In the genomic region with DNA sequence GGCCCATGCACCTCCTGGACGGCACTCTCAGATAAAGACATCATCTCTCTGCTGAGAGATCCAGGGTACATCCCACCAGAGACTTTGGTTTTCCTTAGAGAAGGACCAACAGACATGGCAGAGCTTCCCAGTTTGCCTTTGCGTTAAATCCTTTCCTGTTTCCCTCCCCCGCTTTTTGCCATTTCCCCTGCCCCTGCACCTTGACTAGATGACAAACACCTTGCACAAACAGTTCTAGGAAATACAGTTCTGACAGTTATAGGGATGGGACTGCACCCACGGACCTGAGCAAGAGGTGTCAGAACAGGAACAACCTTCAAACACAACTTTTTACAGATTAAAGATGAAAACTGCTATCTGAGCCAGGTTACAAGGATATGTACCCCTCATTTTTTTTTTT, we compare ENCODE assay signal across 23 cellular contexts.
DNase-seq lines count a peak whose midpoint lies in the region; ATAC-seq, FAIRE-seq and TF ChIP-seq lines count a peak whose summit lies in the region.
"Had no signal": no experiment of that assay in that cellular context is flagged by ENCODE, and none has a peak within 500 bp of the region (broad histone marks: within the 10 kb centered on the region; RNA-seq: fewer than 3 reads in every experiment).

No MANE protein-coding gene starts in this region.

- H3K79me1 ChIP-seq in neuronal stem cell (ENCODE audit: low read depth, low read length) = no peaks in the 10 kb centered on the region

- POLR2A ChIA-PET in A549 (lab: Yijun Ruan, JAX) = no interaction called here

- no peak overlapping the region for H2BK120ac ChIP-seq in neuronal stem cell (ENCODE audit: low read depth, low read length)

- H3K9ac ChIP-seq in neuronal stem cell (ENCODE audit: low read depth, low read length, poor library complexity) = no peak overlapping the region
- H3K9ac ChIP-seq: BLaER1 treated with 17β-estradiol and CSF1 and Interleukin-3, amounts not matched to agents 10 nM and 100 nM had no signal

- no peak overlapping the region for H2BK15ac ChIP-seq in neuronal stem cell (ENCODE audit: low read length)

- H3K36me3 ChIP-seq in neuronal stem cell (replicated peaks in 1 of 2; ENCODE audit: control insufficient read depth in 2 of 2, insufficient read depth in 2 of 2, low read length in 2 of 2) = no peaks in the 10 kb centered on the region
- H3K36me3 ChIP-seq: BLaER1 treated with 17β-estradiol and CSF1 and Interleukin-3, amounts not matched to agents 10 nM and 100 nM had no signal

- no peak for ATAC-seq in A549
- ATAC-seq in activated T-helper 17 cell treated with anti-CD3 and anti-CD28 coated beads, Interleukin-2, amount 50 U/mL, for 72 hours (replicated peaks) = peak; percentile 48
- ATAC-seq in HG02840 (IDR thresholded peaks at IDR 0.05; ENCODE audit: low FRiP score, unreplicated experiment) = no peak
- ATAC-seq: CD8-positive, alpha-beta T cell had no signal

- no peak for FAIRE-seq in A549 (lab: Jason Lieb, UNC)
- FAIRE-seq: A204.1, D721Med, G401.6, GM12891, GM19239 had no signal

- no peaks in the 10 kb centered on the region for H3K27me3 ChIP-seq in neuronal stem cell (ENCODE audit: control insufficient read depth in 3 of 3, insufficient read depth in 3 of 3, low read depth in 1 of 3, low read length in 3 of 3)
- H3K27me3 ChIP-seq: BLaER1 treated with 17β-estradiol and CSF1 and Interleukin-3, amounts not matched to agents 10 nM and 100 nM had no signal

- H3K18ac ChIP-seq in neuronal stem cell (ENCODE audit: low read length) = no peak overlapping the region

- H4K8ac ChIP-seq in neuronal stem cell (ENCODE audit: low read depth, low read length) = no peak overlapping the region

- peaks cover 5% of the 10 kb centered on the region for H3K4me1 Mint-ChIP-seq in activated naive CD4-positive, alpha-beta T cell treated with anti-CD3 and anti-CD28 coated beads for 36 hours (ENCODE audit: low read depth)
- H3K4me1 Mint-ChIP-seq in activated T-helper 17 cell treated with anti-CD3 and anti-CD28 coated beads, Interleukin-2, amount 50 U/mL, for 72 hours = no peaks in the 10 kb centered on the region
- H3K4me1 Mint-ChIP-seq: B cell had no signal

- no peak for TF ChIP-seq RAD21 in A549 (conservative IDR thresholded peaks at IDR 0.05 in 1 of 2, IDR thresholded peaks at IDR 0.05 in 1 of 2)

- intact Hi-C loops in activated naive CD4-positive, alpha-beta T cell treated with anti-CD3 and anti-CD28 coated beads for 36 hours (cut with micrococcal nuclease) = no loop called here

- H3K4me3 ChIP-seq in A549 = no peak overlapping the region
- H3K4me3 ChIP-seq in neuronal stem cell (ENCODE audit: low read length in 2 of 2) = no peak overlapping the region
- H3K4me3 ChIP-seq: BLaER1 treated with 17β-estradiol and CSF1 and Interleukin-3, amounts not matched to agents 10 nM and 100 nM had no signal

- WGBS in A549 (ENCODE audit: missing lambda C conversion rate) = 53% methylated on average over 4 of the region's 4 CpGs
- WGBS in neuronal stem cell (ENCODE audit: extremely low coverage in 2 of 2, insufficient read length in 2 of 2, insufficient replicate concordance in 1 of 2), 2 donors = no CpG with 5 or more reads among the region's 4 CpGs

- H3K27ac ChIP-seq in A549 (peak overlapping the region; percentile 18 to 45; a peak in 2 of 6 replicates), neuronal stem cell (replicated peaks; ENCODE audit: low read length) (no peak overlapping the region)
- H3K27ac ChIP-seq: BLaER1 treated with 17β-estradiol and CSF1 and Interleukin-3, amounts not matched to agents 10 nM and 100 nM; C4-2B had no signal

- H2BK5ac ChIP-seq in neuronal stem cell (ENCODE audit: low read length) = peak overlapping the region; percentile 2

- no peak for TF ChIP-seq CTCF in A549 (IDR thresholded peaks at IDR 0.05)

- no peaks in the 10 kb centered on the region for H3K9me3 ChIP-seq in A549
- H3K9me3 ChIP-seq in neuronal stem cell (replicated peaks in 1 of 2; ENCODE audit: control insufficient read depth in 2 of 2, insufficient read depth in 1 of 2, low read depth in 1 of 2, low read length in 2 of 2) = no peaks in the 10 kb centered on the region
- H3K9me3 ChIP-seq: BLaER1 treated with 17β-estradiol and CSF1 and Interleukin-3, amounts not matched to agents 10 nM and 100 nM; Caco-2 had no signal

- no peaks in the 10 kb centered on the region for H3K36me3 Mint-ChIP-seq in activated naive CD4-positive, alpha-beta T cell treated with anti-CD3 and anti-CD28 coated beads for 36 hours (ENCODE audit: low read depth)
- no peaks in the 10 kb centered on the region for H3K36me3 Mint-ChIP-seq in activated T-helper 17 cell treated with anti-CD3 and anti-CD28 coated beads, Interleukin-2, amount 50 U/mL, for 72 hours (ENCODE audit: low read depth)
- H3K36me3 Mint-ChIP-seq: CD8-positive, alpha-beta T cell had no signal

- H3K4ac ChIP-seq in neuronal stem cell (ENCODE audit: low read length) = no peak overlapping the region

- no peak overlapping the region for H3K4me2 ChIP-seq in A549
- no peak overlapping the region for H3K4me2 ChIP-seq in neuronal stem cell (ENCODE audit: insufficient read depth, low read length, poor library complexity, severe bottlenecking)
- H3K4me2 ChIP-seq: BLaER1 treated with 17β-estradiol and CSF1 and Interleukin-3, amounts not matched to agents 10 nM and 100 nM had no signal

- H3K27me3 Mint-ChIP-seq in activated naive CD4-positive, alpha-beta T cell treated with anti-CD3 and anti-CD28 coated beads for 36 hours (ENCODE audit: low read depth) = no peaks in the 10 kb centered on the region
- H3K27me3 Mint-ChIP-seq in activated T-helper 17 cell treated with anti-CD3 and anti-CD28 coated beads, Interleukin-2, amount 50 U/mL, for 72 hours = peaks cover 3% of the 10 kb centered on the region

- no peaks in the 10 kb centered on the region for H3K9me3 Mint-ChIP-seq in activated naive CD4-positive, alpha-beta T cell treated with anti-CD3 and anti-CD28 coated beads for 36 hours
- H3K9me3 Mint-ChIP-seq in activated T-helper 17 cell treated with anti-CD3 and anti-CD28 coated beads, Interleukin-2, amount 50 U/mL, for 72 hours = peaks cover 5% of the 10 kb centered on the region
- H3K9me3 Mint-ChIP-seq: CD8-positive, alpha-beta T cell had no signal

- DNase-seq in activated naive CD4-positive, alpha-beta T cell treated with anti-CD3 and anti-CD28 coated beads for 36 hours = peak; percentile 17
- DNase-seq in activated naive CD4-positive, alpha-beta T cell treated with anti-CD3 and anti-CD28 coated beads, Interleukin-2, amount 50 U/mL, for 16 hours = no peak
- DNase-seq in A549 (ENCODE audit: low read depth in 1 of 2, low spot score in 1 of 2) = no peak
- no peak for DNase-seq in neuronal stem cell (ENCODE audit: low spot score)
- DNase-seq in SHP77 (lab: John Stamatoyannopoulos, UW) = no peak
- DNase-seq: 8988T; AML-193; Caco-2; Calu3; CD4-positive, alpha-beta T cell; CD8-positive, alpha-beta T cell; DMS79 treated with DMSO at 0.1 percent for 48 hours; GF-D8 had no signal

- H3K4me1 ChIP-seq in A549 (peaks cover 22% of the 10 kb centered on the region), neuronal stem cell (ENCODE audit: control insufficient read depth in 2 of 2, insufficient read depth in 1 of 2, low read depth in 1 of 2, low read length in 2 of 2) (no peaks in the 10 kb centered on the region)
- H3K4me1 ChIP-seq: BLaER1 treated with 17β-estradiol and CSF1 and Interleukin-3, amounts not matched to agents 10 nM and 100 nM had no signal

- H2AK5ac ChIP-seq in neuronal stem cell (ENCODE audit: low read depth, low read length) = no peak overlapping the region

- CTCF ChIA-PET in activated naive CD4-positive, alpha-beta T cell treated with anti-CD3 and anti-CD28 coated beads for 36 hours (lab: Charles Lee) = no interaction called here
- CTCF ChIA-PET in A549 (lab: Yijun Ruan, JAX) = interaction anchor here (0.6 kb wide), 1 partner anchor 452 kb away, joined by 3 read pairs; no protein-coding TSS in a partner anchor

- no peak overlapping the region for H2AFZ ChIP-seq in neuronal stem cell (ENCODE audit: low read length)

- no peak overlapping the region for H3K23ac ChIP-seq in neuronal stem cell (ENCODE audit: low read depth, low read length, poor library complexity)

- no peak for TF ChIP-seq EP300 in A549 (IDR thresholded peaks at IDR 0.05)

- no peak overlapping the region for H4K91ac ChIP-seq in neuronal stem cell (ENCODE audit: low read depth, low read length, poor library complexity)

- H3K4me3 Mint-ChIP-seq in activated naive CD4-positive, alpha-beta T cell treated with anti-CD3 and anti-CD28 coated beads for 36 hours = no peak overlapping the region
- no peak overlapping the region for H3K4me3 Mint-ChIP-seq in activated T-helper 17 cell treated with anti-CD3 and anti-CD28 coated beads, Interleukin-2, amount 50 U/mL, for 72 hours
- H3K4me3 Mint-ChIP-seq: B cell; CD4-positive, alpha-beta T cell; CD8-positive, alpha-beta T cell had no signal

- TF ChIP-seq POLR2A in A549 (IDR thresholded peaks at IDR 0.05; ENCODE audit: low read length) = no peak

- no peak overlapping the region for H3K14ac ChIP-seq in neuronal stem cell (ENCODE audit: low read length)

- no peak overlapping the region for H2BK12ac ChIP-seq in neuronal stem cell (ENCODE audit: low read length)

- no peak overlapping the region for H3K27ac Mint-ChIP-seq in activated naive CD4-positive, alpha-beta T cell treated with anti-CD3 and anti-CD28 coated beads for 36 hours
- no peak overlapping the region for H3K27ac Mint-ChIP-seq in activated T-helper 17 cell treated with anti-CD3 and anti-CD28 coated beads, Interleukin-2, amount 50 U/mL, for 72 hours
- H3K27ac Mint-ChIP-seq: B cell; CD4-positive, alpha-beta T cell; CD8-positive, alpha-beta T cell had no signal

TF ChIP-seq in A549, 52 proteins besides CTCF, POLR2A, EP300 and RAD21 (continues in another document):
- TF ChIP-seq NR3C1 (IDR thresholded peaks at IDR 0.05) = no peak
- TF ChIP-seq, protein P1, sequence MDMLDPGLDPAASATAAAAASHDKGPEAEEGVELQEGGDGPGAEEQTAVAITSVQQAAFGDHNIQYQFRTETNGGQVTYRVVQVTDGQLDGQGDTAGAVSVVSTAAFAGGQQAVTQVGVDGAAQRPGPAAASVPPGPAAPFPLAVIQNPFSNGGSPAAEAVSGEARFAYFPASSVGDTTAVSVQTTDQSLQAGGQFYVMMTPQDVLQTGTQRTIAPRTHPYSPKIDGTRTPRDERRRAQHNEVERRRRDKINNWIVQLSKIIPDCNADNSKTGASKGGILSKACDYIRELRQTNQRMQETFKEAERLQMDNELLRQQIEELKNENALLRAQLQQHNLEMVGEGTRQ (IDR thresholded peaks at IDR 0.05) = no peak
- TF ChIP-seq SMC3 (IDR thresholded peaks at IDR 0.05) = no peak
- TF ChIP-seq GATA3 (IDR thresholded peaks at IDR 0.05; ENCODE audit: borderline replicate concordance) = no peak
- TF ChIP-seq CBX8 (IDR thresholded peaks at IDR 0.05) = no peak
- no peak for TF ChIP-seq CHD2 (IDR thresholded peaks at IDR 0.05; ENCODE audit: low read length, partially characterized antibody)
- no peak for TF ChIP-seq FOSB (CRISPR knock-in tag; IDR thresholded peaks at IDR 0.05)
- TF ChIP-seq FOXS1 (CRISPR knock-in tag; IDR thresholded peaks at IDR 0.05) = no peak
- TF ChIP-seq EHF (CRISPR knock-in tag; IDR thresholded peaks at IDR 0.05) = no peak
- TF ChIP-seq RFX5 (IDR thresholded peaks at IDR 0.05) = no peak
- no peak for TF ChIP-seq CEBPB (IDR thresholded peaks at IDR 0.05)
